In genomic region chr10:79246209-79246581, GRCh38 we compare ENCODE assay signal across 9 cellular contexts.
DNase-seq lines count a peak whose midpoint lies in the region; ATAC-seq and TF ChIP-seq lines count a peak whose summit lies in the region.
"Had no signal": no experiment of that assay in that cellular context is flagged by ENCODE, and none has a peak within 500 bp of the region (broad histone marks: within the 10 kb centered on the region; RNA-seq: fewer than 3 reads in every experiment).

No MANE protein-coding gene starts in this region.

- H3K4me3 ChIP-seq in muscle layer of colon (ENCODE audit: low read depth in 1 of 2, low read length in 2 of 2), result peak overlapping the region in 1 of 2 donors; percentile 8
- H3K4me3 ChIP-seq in transverse colon, result no peak overlapping the region

- POLR2A ChIA-PET in activated CD4-positive, alpha-beta memory T cell treated with anti-CD3 and anti-CD28 coated beads, Interleukin-2, amount 10 ng/mL, durations not matched to agents 7 days and 5 days (lab: Charles Lee), result interaction anchor here (2.3 to 5.4 kb wide), 2 partner anchors 77 to 101 kb away, joined by 6 to 36 read pairs; partner anchors contain the start of gene PPIF
- POLR2A ChIA-PET in activated CD4-positive, alpha-beta memory T cell treated with anti-CD3 and anti-CD28 coated beads for 36 hours (lab: Charles Lee), result no interaction called here
- POLR2A ChIA-PET in HEK293T (lab: Yijun Ruan, JAX), result no interaction called here

- TF ChIP-seq EP300 in transverse colon (IDR thresholded peaks at IDR 0.05; ENCODE audit: low read depth), result no peak

- no peaks in the 10 kb centered on the region for H3K9me3 ChIP-seq in muscle layer of colon (ENCODE audit: low read length)
- no peaks in the 10 kb centered on the region for H3K9me3 ChIP-seq in transverse colon

- no peak for TF ChIP-seq CTCF in chondrocyte (IDR thresholded peaks at IDR 0.05)
- no peak for TF ChIP-seq CTCF in transverse colon (IDR thresholded peaks at IDR 0.05)

- WGBS in transverse colon (ENCODE audit: low coverage in 1 of 2), 2 donors, result 56% methylated on average over 14 of the region's 14 CpGs; no CpG with 5 or more reads in 1 of the 2 donors

- H3K27me3 ChIP-seq in muscle layer of colon (ENCODE audit: control insufficient read depth in 1 of 2, insufficient read depth in 2 of 2, low read length in 2 of 2), result no peaks in the 10 kb centered on the region
- H3K27me3 ChIP-seq in transverse colon, result no peaks in the 10 kb centered on the region

- H3K36me3 Mint-ChIP-seq in activated CD4-positive, alpha-beta memory T cell treated with anti-CD3 and anti-CD28 coated beads, Interleukin-2, amount 10 ng/mL, durations not matched to agents 7 days and 5 days (ENCODE audit: low read depth), result peaks cover 23% of the 10 kb centered on the region
- H3K36me3 Mint-ChIP-seq in activated CD4-positive, alpha-beta memory T cell treated with anti-CD3 and anti-CD28 coated beads for 36 hours, result peaks cover 6% of the 10 kb centered on the region
- no peaks in the 10 kb centered on the region for H3K36me3 Mint-ChIP-seq in chondrocyte (ENCODE audit: low read depth)
- H3K36me3 Mint-ChIP-seq: CD8-positive, alpha-beta memory T cell had no signal

- H3K4me1 Mint-ChIP-seq in activated CD4-positive, alpha-beta memory T cell treated with anti-CD3 and anti-CD28 coated beads, Interleukin-2, amount 10 ng/mL, durations not matched to agents 7 days and 5 days, result peaks cover 80% of the 10 kb centered on the region
- peaks cover 76% of the 10 kb centered on the region for H3K4me1 Mint-ChIP-seq in activated CD4-positive, alpha-beta memory T cell treated with anti-CD3 and anti-CD28 coated beads for 36 hours (ENCODE audit: low read depth)
- H3K4me1 Mint-ChIP-seq in chondrocyte (ENCODE audit: low read depth), result peaks cover 52% of the 10 kb centered on the region

- no peak for ATAC-seq in HG02870 (IDR thresholded peaks at IDR 0.05; ENCODE audit: unreplicated experiment)

- DNase-seq in activated CD4-positive, alpha-beta memory T cell treated with anti-CD3 and anti-CD28 coated beads, Interleukin-2, amount 10 ng/mL, durations not matched to agents 7 days and 5 days, result no peak
- no peak for DNase-seq in activated CD4-positive, alpha-beta memory T cell treated with anti-CD3 and anti-CD28 coated beads for 36 hours
- no peak for DNase-seq in chondrocyte (ENCODE audit: low spot score)
- DNase-seq in transverse colon, result no peak
- DNase-seq in HEK293T (ENCODE audit: extremely low spot score), result no peak
- no peak for DNase-seq in DMS79 treated with DMSO at 0.1 percent for 48 hours (lab: John Stamatoyannopoulos, UW)
- DNase-seq: CD8-positive, alpha-beta memory T cell had no signal

- H3K9ac ChIP-seq in muscle layer of colon (ENCODE audit: low read length), result peak overlapping the region; percentile 61

- CTCF ChIA-PET in activated CD4-positive, alpha-beta memory T cell treated with anti-CD3 and anti-CD28 coated beads, Interleukin-2, amount 10 ng/mL, durations not matched to agents 7 days and 5 days (lab: Charles Lee), result interaction anchor here (1.4 kb wide), 1 partner anchor 40 kb away, joined by 4 read pairs; no protein-coding TSS in a partner anchor
- CTCF ChIA-PET in activated CD4-positive, alpha-beta memory T cell treated with anti-CD3 and anti-CD28 coated beads for 36 hours (lab: Charles Lee), result no interaction called here
- CTCF ChIA-PET in HEK293T (lab: Yijun Ruan, JAX), result no interaction called here

- H3K4me3 Mint-ChIP-seq in activated CD4-positive, alpha-beta memory T cell treated with anti-CD3 and anti-CD28 coated beads, Interleukin-2, amount 10 ng/mL, durations not matched to agents 7 days and 5 days, result no peak overlapping the region
- no peak overlapping the region for H3K4me3 Mint-ChIP-seq in activated CD4-positive, alpha-beta memory T cell treated with anti-CD3 and anti-CD28 coated beads for 36 hours
- H3K4me3 Mint-ChIP-seq in chondrocyte (ENCODE audit: unreplicated experiment), result no peak overlapping the region

- H3K4me1 ChIP-seq in muscle layer of colon (ENCODE audit: insufficient read depth, low read length), result peaks cover 84% of the 10 kb centered on the region
- H3K4me1 ChIP-seq in transverse colon, result peaks cover 53 to 84% (median 72%) of the 10 kb centered on the region in 4 donors

- intact Hi-C loops in activated CD4-positive, alpha-beta memory T cell treated with anti-CD3 and anti-CD28 coated beads for 36 hours (cut with micrococcal nuclease), result no loop called here
- intact Hi-C loops in transverse colon (cut with DNase I; ENCODE audit: low total_unique reads), result no loop called here

- TF ChIP-seq POLR2A in transverse colon (IDR thresholded peaks at IDR 0.05), result no peak

- H3K27ac Mint-ChIP-seq in activated CD4-positive, alpha-beta memory T cell treated with anti-CD3 and anti-CD28 coated beads, Interleukin-2, amount 10 ng/mL, durations not matched to agents 7 days and 5 days, result peak overlapping the region; percentile 96
- H3K27ac Mint-ChIP-seq in activated CD4-positive, alpha-beta memory T cell treated with anti-CD3 and anti-CD28 coated beads for 36 hours, result no peak overlapping the region
- H3K27ac Mint-ChIP-seq in chondrocyte (ENCODE audit: unreplicated experiment), result peak overlapping the region; percentile 57

- peak overlapping the region; percentile 90 for H3K27ac ChIP-seq in muscle layer of colon (ENCODE audit: low read depth, low read length)
- peak overlapping the region; percentile 80 to 91 (median 89) for H3K27ac ChIP-seq in transverse colon

- in situ Hi-C loops in transverse colon (cut with MboI; ENCODE audit: low pct_ligation_motif_present in 1 of 4, low pct_unique_long_range_greater_than_20kb in 1 of 4, low sequenced_read_pairs in 3 of 4), result no loop called here

- H3K36me3 ChIP-seq in muscle layer of colon (ENCODE audit: insufficient read depth, low read length) (no peaks in the 10 kb centered on the region), transverse colon (no peaks in the 10 kb centered on the region)

- no peaks in the 10 kb centered on the region for H3K27me3 Mint-ChIP-seq in activated CD4-positive, alpha-beta memory T cell treated with anti-CD3 and anti-CD28 coated beads, Interleukin-2, amount 10 ng/mL, durations not matched to agents 7 days and 5 days
- H3K27me3 Mint-ChIP-seq in activated CD4-positive, alpha-beta memory T cell treated with anti-CD3 and anti-CD28 coated beads for 36 hours, result no peaks in the 10 kb centered on the region
- no peaks in the 10 kb centered on the region for H3K27me3 Mint-ChIP-seq in chondrocyte (ENCODE audit: low read depth)
- H3K27me3 Mint-ChIP-seq: CD8-positive, alpha-beta memory T cell had no signal

- H3K9me3 Mint-ChIP-seq in activated CD4-positive, alpha-beta memory T cell treated with anti-CD3 and anti-CD28 coated beads, Interleukin-2, amount 10 ng/mL, durations not matched to agents 7 days and 5 days, result no peaks in the 10 kb centered on the region
- H3K9me3 Mint-ChIP-seq in activated CD4-positive, alpha-beta memory T cell treated with anti-CD3 and anti-CD28 coated beads for 36 hours, result no peaks in the 10 kb centered on the region
- no peaks in the 10 kb centered on the region for H3K9me3 Mint-ChIP-seq in chondrocyte (ENCODE audit: low read depth)
- H3K9me3 Mint-ChIP-seq: CD8-positive, alpha-beta memory T cell had no signal

TF ChIP-seq in HEK293T, 16 proteins besides CTCF, POLR2A, EP300 and RAD21:
- no peak for TF ChIP-seq FOXM1 (IDR thresholded peaks at IDR 0.05; ENCODE audit: borderline replicate concordance)
- no peak for TF ChIP-seq HDGF (IDR thresholded peaks at IDR 0.05; ENCODE audit: borderline replicate concordance)
- no peak for TF ChIP-seq FOXK2 (IDR thresholded peaks at IDR 0.05)
